In the genomic region with DNA sequence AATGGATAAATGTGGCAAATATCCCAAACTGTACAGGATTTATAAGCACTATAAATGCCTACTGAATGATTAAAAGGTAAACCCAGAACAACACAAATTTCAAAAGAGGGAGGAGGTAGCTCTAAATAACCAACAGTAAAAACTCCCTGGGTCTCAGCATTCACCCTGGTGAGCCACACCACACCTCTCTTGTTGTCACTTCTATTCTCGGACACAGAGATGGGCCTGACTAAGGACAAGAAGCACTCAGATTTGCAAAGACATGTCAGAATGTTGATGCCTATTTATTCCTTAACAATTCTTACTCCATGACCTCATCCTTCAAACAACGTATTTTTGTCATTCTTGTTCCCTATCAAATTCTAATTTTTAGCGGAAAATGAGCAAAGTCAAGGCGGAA, we compare ENCODE assay signal across 1 cellular context.
TF ChIP-seq lines count a peak whose summit lies in the region.

No MANE protein-coding gene starts in this region.

TF ChIP-seq in HEK293, 187 proteins besides CTCF, POLR2A, EP300 and RAD21 (continued from another document):
- TF ChIP-seq, protein P1, sequence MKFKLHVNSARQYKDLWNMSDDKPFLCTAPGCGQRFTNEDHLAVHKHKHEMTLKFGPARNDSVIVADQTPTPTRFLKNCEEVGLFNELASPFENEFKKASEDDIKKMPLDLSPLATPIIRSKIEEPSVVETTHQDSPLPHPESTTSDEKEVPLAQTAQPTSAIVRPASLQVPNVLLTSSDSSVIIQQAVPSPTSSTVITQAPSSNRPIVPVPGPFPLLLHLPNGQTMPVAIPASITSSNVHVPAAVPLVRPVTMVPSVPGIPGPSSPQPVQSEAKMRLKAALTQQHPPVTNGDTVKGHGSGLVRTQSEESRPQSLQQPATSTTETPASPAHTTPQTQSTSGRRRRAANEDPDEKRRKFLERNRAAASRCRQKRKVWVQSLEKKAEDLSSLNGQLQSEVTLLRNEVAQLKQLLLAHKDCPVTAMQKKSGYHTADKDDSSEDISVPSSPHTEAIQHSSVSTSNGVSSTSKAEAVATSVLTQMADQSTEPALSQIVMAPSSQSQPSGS (tag by site-specific recombination; IDR thresholded peaks at IDR 0.05; ENCODE audit: low read depth) = 0 out of 2 replicates have a peak, but pooled peaks have one; percentile 12
- TF ChIP-seq ZNF792 (tag by site-specific recombination; IDR thresholded peaks at IDR 0.05) (no peak), ZEB2 (tag by site-specific recombination; IDR thresholded peaks at IDR 0.05) (no peak)
